ENCODE assay signal across 26 cellular contexts in genomic region chr7:49014870-49015269, GRCh38.
"Had no signal": no experiment of that assay in that cellular context is flagged by ENCODE, and none has a peak within 500 bp of the region (broad histone marks: within the 10 kb centered on the region; RNA-seq: fewer than 3 reads in every experiment).

No MANE protein-coding gene starts in this region.

- H3K4me1 Mint-ChIP-seq: activated naive CD4-positive, alpha-beta T cell treated with anti-CD3 and anti-CD28 coated beads, Interleukin-2, amount 10 ng/mL, durations not matched to agents 7 days and 5 days; activated naive CD8-positive, alpha-beta T cell treated with anti-CD3 and anti-CD28 coated beads, Interleukin-2, amount 50 U/mL, for 24 hours; brain; memory B cell had no signal

- H3K4me3 ChIP-seq: thoracic aorta, vagina had no signal

- H3K36me3 Mint-ChIP-seq: activated CD4-positive, alpha-beta memory T cell treated with anti-CD3 and anti-CD28 coated beads for 36 hours; activated naive CD4-positive, alpha-beta T cell treated with anti-CD3 and anti-CD28 coated beads, Interleukin-2, amount 10 ng/mL, durations not matched to agents 7 days and 5 days; brain; memory B cell; type B pancreatic cell had no signal

- H3K9me3 ChIP-seq: thoracic aorta, vagina had no signal

- H3K4me3 Mint-ChIP-seq: activated CD4-positive, alpha-beta memory T cell treated with anti-CD3 and anti-CD28 coated beads for 36 hours; activated naive CD4-positive, alpha-beta T cell treated with anti-CD3 and anti-CD28 coated beads, Interleukin-2, amount 10 ng/mL, durations not matched to agents 7 days and 5 days; activated naive CD8-positive, alpha-beta T cell treated with anti-CD3 and anti-CD28 coated beads, Interleukin-2, amount 50 U/mL, for 24 hours; brain; memory B cell; natural killer cell treated with Interleukin-12 subunit alpha and Interleukin-12 subunit beta and Interleukin-15 and Interleukin-18, amount 100 ng/mL, for 72 hours; type B pancreatic cell had no signal

- FAIRE-seq: frontal cortex, islet of Langerhans had no signal

- ATAC-seq: activated naive CD8-positive, alpha-beta T cell treated with anti-CD3 and anti-CD28 coated beads, Interleukin-2, amount 50 U/mL, for 24 hours; esophagus mucosa; left cardiac atrium; natural killer cell treated with Interleukin-12 subunit alpha and Interleukin-12 subunit beta and Interleukin-15 and Interleukin-18, amount 100 ng/mL, for 72 hours had no signal

- DNase-seq: activated CD4-positive, alpha-beta memory T cell treated with anti-CD3 and anti-CD28 coated beads for 36 hours; activated CD4-positive, alpha-beta T cell treated with anti-CD3 and anti-CD28 coated beads for 4 hours; activated CD4-positive, CD25-positive, alpha-beta regulatory T cell; activated effector memory CD4-positive, alpha-beta T cell treated with Interleukin-2 at 50 U/mL for 16 hours; activated naive CD4-positive, alpha-beta T cell treated with anti-CD3 and anti-CD28 coated beads, Interleukin-2, amount 10 ng/mL, durations not matched to agents 7 days and 5 days; activated naive CD8-positive, alpha-beta T cell treated with anti-CD3 and anti-CD28 coated beads, Interleukin-2, amount 50 U/mL, for 24 hours; activated T-cell treated with anti-CD3 and anti-CD28 coated beads, Interleukin-2, amount 50 U/mL, for 48 hours; central memory CD4-positive, alpha-beta T cell; dermis blood vessel endothelial cell; effector CD8-positive, alpha-beta T cell; hippocampal formation; left cardiac atrium; retina; stimulated activated CD4-positive, alpha-beta T cell treated with anti-CD3 and anti-CD28 coated beads, Interleukin-2, amount 100 ng/mL, for 48 hours; stimulated activated CD8-positive, alpha-beta memory T cell treated with anti-CD3 and anti-CD28 coated beads, Interleukin-4, amount 100 ng/mL, for 48 hours; stimulated activated naive CD4-positive, alpha-beta T cell had no signal

- H3K27me3 ChIP-seq: vagina had no signal

- H3K27me3 Mint-ChIP-seq: activated CD4-positive, alpha-beta memory T cell treated with anti-CD3 and anti-CD28 coated beads for 36 hours; activated naive CD4-positive, alpha-beta T cell treated with anti-CD3 and anti-CD28 coated beads, Interleukin-2, amount 10 ng/mL, durations not matched to agents 7 days and 5 days; activated naive CD8-positive, alpha-beta T cell treated with anti-CD3 and anti-CD28 coated beads, Interleukin-2, amount 50 U/mL, for 24 hours; brain; memory B cell; natural killer cell treated with Interleukin-12 subunit alpha and Interleukin-12 subunit beta and Interleukin-15 and Interleukin-18, amount 100 ng/mL, for 72 hours; progenitor cell of endocrine pancreas; type B pancreatic cell had no signal

- H3K27ac Mint-ChIP-seq: activated CD4-positive, alpha-beta memory T cell treated with anti-CD3 and anti-CD28 coated beads for 36 hours; activated naive CD4-positive, alpha-beta T cell treated with anti-CD3 and anti-CD28 coated beads, Interleukin-2, amount 10 ng/mL, durations not matched to agents 7 days and 5 days; activated naive CD8-positive, alpha-beta T cell treated with anti-CD3 and anti-CD28 coated beads, Interleukin-2, amount 50 U/mL, for 24 hours; brain; memory B cell; natural killer cell treated with Interleukin-12 subunit alpha and Interleukin-12 subunit beta and Interleukin-15 and Interleukin-18, amount 100 ng/mL, for 72 hours; progenitor cell of endocrine pancreas; type B pancreatic cell had no signal

- H3K27ac ChIP-seq: thoracic aorta, vagina had no signal

- H3K4me1 ChIP-seq: vagina had no signal

- H3K36me3 ChIP-seq: thoracic aorta, vagina had no signal
